ENCODE assay signal across 8 cellular contexts in genomic region chr5:38556115-38556598, GRCh38. TPM values are rescaled to one million over a fixed set of nuclear protein-coding genes. Genes with fewer than 3 reads are reported as not detected.
DNase-seq lines count a peak whose midpoint lies in the region; ATAC-seq and TF ChIP-seq lines count a peak whose summit lies in the region.

No MANE protein-coding gene starts in this region.

- under 1% methylated on average over 23 of the region's 67 CpGs for WGBS in hepatocyte (ENCODE audit: low lambda C conversion rate, missing lambda C conversion rate)
- 1 to 5% (median 1%) methylated on average over 13 to 67 of the region's 67 CpGs for WGBS in spleen, 5 donors

- CTCF ChIA-PET in activated naive CD4-positive, alpha-beta T cell treated with anti-CD3 and anti-CD28 coated beads, Interleukin-2, amount 10 ng/mL, durations not matched to agents 7 days and 5 days (lab: Charles Lee), result interaction anchor here (1.2 to 1.5 kb wide), 2 partner anchors 123 to 253 kb away, joined by 3 to 4 read pairs; no protein-coding TSS in a partner anchor

- peak; percentile 34 for ATAC-seq in HG02938 (IDR thresholded peaks at IDR 0.05; ENCODE audit: unreplicated experiment)
- ATAC-seq in HG02623 (IDR thresholded peaks at IDR 0.05; ENCODE audit: unreplicated experiment), result no peak

- H2AFZ ChIP-seq in hepatocyte, result peak overlapping the region; percentile 74

- no peaks in the 10 kb centered on the region for H3K36me3 ChIP-seq in BLaER1 treated with 17β-estradiol and CSF1 and Interleukin-3, amounts not matched to agents 10 nM and 100 nM
- no peaks in the 10 kb centered on the region for H3K36me3 ChIP-seq in hepatocyte (replicated peaks; ENCODE audit: insufficient read depth, low read depth)
- no peaks in the 10 kb centered on the region for H3K36me3 ChIP-seq in spleen

- H3K4me1 ChIP-seq in BLaER1 treated with 17β-estradiol and CSF1 and Interleukin-3, amounts not matched to agents 10 nM and 100 nM, result peaks cover 6 to 23% (median 11%) of the 10 kb centered on the region in 10 experiments; a peak in 17 of 20 replicates
- peaks cover 14% of the 10 kb centered on the region for H3K4me1 ChIP-seq in hepatocyte (ENCODE audit: insufficient read depth)
- peaks cover 0 to 42% (median 26%) of the 10 kb centered on the region in 6 donors for H3K4me1 ChIP-seq in spleen

- no peaks in the 10 kb centered on the region for H3K36me3 Mint-ChIP-seq in activated naive CD4-positive, alpha-beta T cell treated with anti-CD3 and anti-CD28 coated beads, Interleukin-2, amount 10 ng/mL, durations not matched to agents 7 days and 5 days

- intact Hi-C loops in spleen (cut with DNase I; ENCODE audit: low total_unique reads), result loop anchor here (10.0 kb wide), 1 partner anchor 249 kb away; no protein-coding TSS in a partner anchor

- peaks cover 55% of the 10 kb centered on the region for H3K27me3 Mint-ChIP-seq in activated naive CD4-positive, alpha-beta T cell treated with anti-CD3 and anti-CD28 coated beads, Interleukin-2, amount 10 ng/mL, durations not matched to agents 7 days and 5 days

- H3K9me2 ChIP-seq in hepatocyte (replicated peaks; ENCODE audit: insufficient read depth), result no peaks in the 10 kb centered on the region

- H3K4me2 ChIP-seq in BLaER1 treated with 17β-estradiol and CSF1 and Interleukin-3, amounts not matched to agents 10 nM and 100 nM, result peak overlapping the region; percentile 79 to 98 (median 96)
- peak overlapping the region; percentile 78 for H3K4me2 ChIP-seq in hepatocyte

- no peak for TF ChIP-seq POLR2A in spleen (IDR thresholded peaks at IDR 0.05)

- H3K27ac Mint-ChIP-seq in activated naive CD4-positive, alpha-beta T cell treated with anti-CD3 and anti-CD28 coated beads, Interleukin-2, amount 10 ng/mL, durations not matched to agents 7 days and 5 days, result no peak overlapping the region

- H3K4me3 Mint-ChIP-seq in activated naive CD4-positive, alpha-beta T cell treated with anti-CD3 and anti-CD28 coated beads, Interleukin-2, amount 10 ng/mL, durations not matched to agents 7 days and 5 days, result peak overlapping the region; percentile 67

- DNase-seq in activated naive CD4-positive, alpha-beta T cell treated with anti-CD3 and anti-CD28 coated beads, Interleukin-2, amount 10 ng/mL, durations not matched to agents 7 days and 5 days, result no peak
- DNase-seq in hepatocyte (ENCODE audit: low spot score), result no peak
- DNase-seq in spleen, result peak; percentile 80
- DNase-seq in DMS79 treated with DMSO at 0.1 percent for 48 hours (lab: John Stamatoyannopoulos, UW), result no peak
- no peak for DNase-seq in activated CD4-positive, CD25-positive, alpha-beta regulatory T cell treated with anti-CD3 and anti-CD28 coated beads, Interleukin-2, amount 50 U/mL, for 72 hours

- peaks cover 0 to 5% (median 0%) of the 10 kb centered on the region in 11 experiments; a peak in 3 of 22 replicates for H4K20me1 ChIP-seq in BLaER1 treated with 17β-estradiol and CSF1 and Interleukin-3, amounts not matched to agents 10 nM and 100 nM
- H4K20me1 ChIP-seq in hepatocyte (ENCODE audit: insufficient read depth, poor library complexity, severe bottlenecking), result peaks cover 3% of the 10 kb centered on the region

- H3K9ac ChIP-seq in BLaER1 treated with 17β-estradiol and CSF1 and Interleukin-3, amounts not matched to agents 10 nM and 100 nM, result peak overlapping the region in 10 of 11 experiments; percentile 63 to 82 (median 76); a peak in 19 of 22 replicates

- H3K9me3 ChIP-seq in BLaER1 treated with 17β-estradiol and CSF1 and Interleukin-3, amounts not matched to agents 10 nM and 100 nM (replicated peaks in 1 of 11), result no peaks in the 10 kb centered on the region
- H3K9me3 ChIP-seq in hepatocyte (ENCODE audit: low read depth), result no peaks in the 10 kb centered on the region
- H3K9me3 ChIP-seq in spleen, result no peaks in the 10 kb centered on the region

- peak overlapping the region; percentile 56 to 79 (median 70) for H3K4me3 ChIP-seq in BLaER1 treated with 17β-estradiol and CSF1 and Interleukin-3, amounts not matched to agents 10 nM and 100 nM
- peak overlapping the region; percentile 76 for H3K4me3 ChIP-seq in hepatocyte
- peak overlapping the region; percentile 41 to 78 (median 52) for H3K4me3 ChIP-seq in spleen

- H3K9me3 Mint-ChIP-seq in activated naive CD4-positive, alpha-beta T cell treated with anti-CD3 and anti-CD28 coated beads, Interleukin-2, amount 10 ng/mL, durations not matched to agents 7 days and 5 days, result no peaks in the 10 kb centered on the region

- peak overlapping the region in 6 of 11 experiments; percentile 2 to 55 (median 40); a peak in 5 of 22 replicates for H3K27ac ChIP-seq in BLaER1 treated with 17β-estradiol and CSF1 and Interleukin-3, amounts not matched to agents 10 nM and 100 nM
- peak overlapping the region; percentile 74 for H3K27ac ChIP-seq in hepatocyte
- peak overlapping the region; percentile 60 to 96 (median 88) for H3K27ac ChIP-seq in spleen

- H3K4me1 Mint-ChIP-seq in activated naive CD4-positive, alpha-beta T cell treated with anti-CD3 and anti-CD28 coated beads, Interleukin-2, amount 10 ng/mL, durations not matched to agents 7 days and 5 days, result peaks cover 10% of the 10 kb centered on the region

- TF ChIP-seq CTCF in hepatocyte (IDR thresholded peaks at IDR 0.05; ENCODE audit: poor library complexity), result no peak
- no peak for TF ChIP-seq CTCF in spleen (IDR thresholded peaks at IDR 0.05 in 8 of 11, conservative IDR thresholded peaks at IDR 0.05 in 3 of 11)

- H3K79me2 ChIP-seq in hepatocyte, result peaks cover 46% of the 10 kb centered on the region

- H3K27me3 ChIP-seq in BLaER1 treated with 17β-estradiol and CSF1 and Interleukin-3, amounts not matched to agents 10 nM and 100 nM, result peaks cover 26 to 74% (median 36%) of the 10 kb centered on the region in 11 experiments
- H3K27me3 ChIP-seq in hepatocyte, result no peaks in the 10 kb centered on the region
- peaks cover 0 to 73% (median 18%) of the 10 kb centered on the region in 7 donors for H3K27me3 ChIP-seq in spleen (replicated peaks in 1 of 7)

RNA-seq across cellular contexts. Expression of gene LIFR, which starts 0.3 kb away (rescaled TPM):
- total RNA-seq in hepatocyte (61.3 and 83.8 TPM in 2 replicates), spleen (100 to 1,000 TPM in 5 of 7 donors, 10 to 100 TPM in 2; 73.0 to 191 (median 156) TPM)
- polyA plus RNA-seq in hepatocyte (50.2 and 69.2 TPM in 2 replicates), spleen (1 to 10 TPM; 6.8 to 9.7 (median 7.9) TPM)
